In the genomic region with DNA sequence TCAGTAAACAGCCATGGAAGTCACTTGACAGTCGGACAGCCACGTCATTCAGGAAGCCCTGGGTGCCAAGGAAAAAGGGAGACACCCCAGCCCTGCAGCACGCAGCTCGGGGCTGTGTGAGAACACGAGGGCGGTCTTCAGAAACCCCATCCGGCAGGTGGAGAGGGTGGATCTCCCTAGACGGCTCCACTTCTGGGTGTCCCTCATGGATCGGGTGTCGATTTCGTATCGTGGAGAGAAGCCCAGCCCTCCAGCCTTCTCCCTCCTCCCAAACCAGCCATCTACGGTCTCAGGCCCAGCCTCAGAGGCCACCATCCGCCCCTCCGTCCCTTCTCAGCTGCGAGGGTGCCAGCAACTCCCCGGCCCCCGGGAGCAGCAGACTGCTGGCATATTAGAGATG, we compare ENCODE assay signal across 19 cellular contexts.
"Had no signal": no experiment of that assay in that cellular context is flagged by ENCODE, and none has a peak within 500 bp of the region (broad histone marks: within the 10 kb centered on the region; RNA-seq: fewer than 3 reads in every experiment).

No MANE protein-coding gene starts in this region.

- DNase-seq: activated CD4-positive, alpha-beta T cell treated with anti-CD3 and anti-CD28 coated beads, Interleukin-2, amount 10 ng/mL, durations not matched to agents 24 days and 14 days; activated CD8-positive, alpha-beta T cell treated with anti-CD3 and anti-CD28 coated beads for 36 hours; activated naive CD4-positive, alpha-beta T cell treated with Interleukin-2 at 50 U/mL for 16 hours; activated naive CD8-positive, alpha-beta T cell treated with anti-CD3 and anti-CD28 coated beads, Interleukin-2, amount 10 ng/mL, durations not matched to agents 7 days and 5 days; activated T-cell treated with anti-CD3 and anti-CD28 coated beads, Interleukin-2, amount 50 U/mL, for 1 hour; amygdala; dermis blood vessel endothelial cell; effector memory CD4-positive, alpha-beta T cell; heart right ventricle; immature natural killer cell; kidney glomerular epithelial cell; left ventricle myocardium inferior; mammary epithelial cell; midbrain; nucleus accumbens; retina; stimulated activated naive CD8-positive, alpha-beta T cell treated with anti-CD3 and anti-CD28 coated beads, Interleukin-15, Interleukin-2, amounts not matched to agents 100 U/mL and 50 U/mL, for 24 hours; T1000; trophoblast cell had no signal
